ENCODE assay signal across 28 cellular contexts in the genomic region with DNA sequence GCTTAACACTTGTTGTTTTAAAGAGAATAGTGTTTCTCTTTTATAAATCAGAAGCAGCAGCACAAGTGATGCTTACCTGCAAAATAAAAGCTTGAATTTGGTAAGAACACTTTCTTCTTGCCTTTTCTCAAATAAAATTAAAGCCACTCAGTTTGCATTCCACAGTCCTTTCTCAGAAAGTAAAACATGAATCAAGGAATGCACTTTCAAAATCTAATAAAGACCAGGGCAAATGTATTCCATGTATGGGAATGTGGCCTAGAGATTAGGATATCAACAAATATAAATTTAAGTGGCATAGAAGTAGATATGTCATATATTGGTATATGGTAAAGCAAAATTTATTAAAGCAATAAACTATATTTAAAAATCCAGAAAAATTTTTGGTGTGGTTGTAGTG.
"Had no signal": no experiment of that assay in that cellular context is flagged by ENCODE, and none has a peak within 500 bp of the region (broad histone marks: within the 10 kb centered on the region; RNA-seq: fewer than 3 reads in every experiment).

No MANE protein-coding gene starts in this region.

- H3K36me3 ChIP-seq: adrenal gland, ascending aorta, breast epithelium, colonic mucosa, heart left ventricle, neutrophil, pancreas, right atrium auricular region, tibial artery had no signal

- H3K4me3 ChIP-seq: adrenal gland, ascending aorta, breast epithelium, colonic mucosa, dorsolateral prefrontal cortex, heart left ventricle, pancreas, psoas muscle, right atrium auricular region, skin epidermis, tibial artery had no signal

- DNase-seq: activated CD4-positive, alpha-beta T cell treated with anti-CD3 and anti-CD28 coated beads, Interleukin-2, amount 50 U/mL, for 4 hours; activated CD8-positive, alpha-beta memory T cell treated with anti-CD3 and anti-CD28 coated beads for 24 hours; activated CD8-positive, alpha-beta memory T cell treated with anti-CD3 and anti-CD28 coated beads, Interleukin-2, amount 50 U/mL, for 4 hours; activated T-cell treated with anti-CD3 and anti-CD28 coated beads, Interleukin-2, amount 50 U/mL, for 24 hours; adrenal gland; colonic mucosa; dorsolateral prefrontal cortex; effector memory CD8-positive, alpha-beta T cell; heart left ventricle; left colon; pancreas; psoas muscle; stimulated activated CD4-positive, alpha-beta T cell treated with anti-CD3 and anti-CD28 coated beads, Interleukin-1b, Interleukin-23, amount 100 ng/mL, for 48 hours; stimulated activated naive CD8-positive, alpha-beta T cell treated with anti-CD3 and anti-CD28 coated beads, Interleukin-15, amount 100 ng/mL, for 72 hours; T-helper 9 cell; tibial artery had no signal

- H3K4me1 ChIP-seq: adrenal gland, ascending aorta, breast epithelium, colonic mucosa, heart left ventricle, pancreas, psoas muscle, right atrium auricular region, tibial artery had no signal

- H3K9me3 ChIP-seq: adrenal gland, ascending aorta, breast epithelium, colonic mucosa, heart left ventricle, neutrophil, pancreas, psoas muscle, right atrium auricular region, tibial artery had no signal

- ATAC-seq: activated naive CD4-positive, alpha-beta T cell treated with anti-CD3 and anti-CD28 coated beads, Interleukin-2, amount 50 U/mL, for 72 hours; activated T-helper 17 cell treated with anti-CD3 and anti-CD28 coated beads, Interleukin-2, amount 50 U/mL, for 72 hours; effector memory CD8-positive, alpha-beta T cell; esophagus mucosa; heart left ventricle; left colon; pancreas; psoas muscle; stimulated activated naive CD8-positive, alpha-beta T cell treated with anti-CD3 and anti-CD28 coated beads, Interleukin-15, amount 100 ng/mL, for 72 hours; WTC11 had no signal

- H3K27ac ChIP-seq: adrenal gland, ascending aorta, breast epithelium, colonic mucosa, dorsolateral prefrontal cortex, heart left ventricle, neutrophil, pancreas, psoas muscle, right atrium auricular region, skin epidermis, tibial artery had no signal

- H3K27me3 ChIP-seq: adrenal gland, ascending aorta, breast epithelium, colonic mucosa, heart left ventricle, neutrophil, pancreas, right atrium auricular region, tibial artery had no signal

- H3K4me3 Mint-ChIP-seq: activated T-cell treated with anti-CD3 and anti-CD28 coated beads, Interleukin-2, amount 50 U/mL, for 24 hours; activated T-helper 17 cell treated with anti-CD3 and anti-CD28 coated beads, Interleukin-2, amount 50 U/mL, for 72 hours; central memory CD8-positive, alpha-beta T cell; effector memory CD8-positive, alpha-beta T cell; memory B cell; nephron; stimulated activated naive CD8-positive, alpha-beta T cell treated with anti-CD3 and anti-CD28 coated beads, Interleukin-15, amount 100 ng/mL, for 72 hours; WTC11 had no signal

- H3K27me3 Mint-ChIP-seq: activated T-cell treated with anti-CD3 and anti-CD28 coated beads, Interleukin-2, amount 50 U/mL, for 24 hours; activated T-helper 17 cell treated with anti-CD3 and anti-CD28 coated beads, Interleukin-2, amount 50 U/mL, for 72 hours; central memory CD8-positive, alpha-beta T cell; effector memory CD8-positive, alpha-beta T cell; stimulated activated naive CD8-positive, alpha-beta T cell treated with anti-CD3 and anti-CD28 coated beads, Interleukin-15, amount 100 ng/mL, for 72 hours had no signal

- H3K36me3 Mint-ChIP-seq: activated naive CD4-positive, alpha-beta T cell treated with anti-CD3 and anti-CD28 coated beads, Interleukin-2, amount 50 U/mL, for 72 hours; memory B cell; WTC11 had no signal

- H3K9me3 Mint-ChIP-seq: activated T-cell treated with anti-CD3 and anti-CD28 coated beads, Interleukin-2, amount 50 U/mL, for 24 hours; activated T-helper 17 cell treated with anti-CD3 and anti-CD28 coated beads, Interleukin-2, amount 50 U/mL, for 72 hours; nephron; WTC11 had no signal

- H3K27ac Mint-ChIP-seq: activated naive CD4-positive, alpha-beta T cell treated with anti-CD3 and anti-CD28 coated beads, Interleukin-2, amount 50 U/mL, for 72 hours; activated T-cell treated with anti-CD3 and anti-CD28 coated beads, Interleukin-2, amount 50 U/mL, for 24 hours; activated T-helper 17 cell treated with anti-CD3 and anti-CD28 coated beads, Interleukin-2, amount 50 U/mL, for 72 hours; effector memory CD8-positive, alpha-beta T cell; memory B cell; nephron; stimulated activated naive CD8-positive, alpha-beta T cell treated with anti-CD3 and anti-CD28 coated beads, Interleukin-15, amount 100 ng/mL, for 72 hours; WTC11 had no signal

- H3K4me1 Mint-ChIP-seq: activated T-helper 17 cell treated with anti-CD3 and anti-CD28 coated beads, Interleukin-2, amount 50 U/mL, for 72 hours; central memory CD8-positive, alpha-beta T cell; memory B cell; stimulated activated naive CD8-positive, alpha-beta T cell treated with anti-CD3 and anti-CD28 coated beads, Interleukin-15, amount 100 ng/mL, for 72 hours had no signal
